15 cellular contexts compared by ENCODE assay signal in genomic region chr18:37710731-37711130, GRCh38.
"Had no signal": no experiment of that assay in that cellular context is flagged by ENCODE, and none has a peak within 500 bp of the region (broad histone marks: within the 10 kb centered on the region; RNA-seq: fewer than 3 reads in every experiment).

No MANE protein-coding gene starts in this region.

- DNase-seq: activated CD4-positive, alpha-beta T cell treated with anti-CD3 and anti-CD28 coated beads for 4 hours; activated CD8-positive, alpha-beta memory T cell treated with anti-CD3 and anti-CD28 coated beads, Interleukin-2, amount 50 U/mL, for 4 hours; activated CD8-positive, alpha-beta T cell treated with anti-CD3 and anti-CD28 coated beads, Interleukin-2, amount 10 ng/mL, durations not matched to agents 7 days and 5 days; activated gamma-delta T cell; activated T-cell treated with anti-CD3 and anti-CD28 coated beads, Interleukin-2, amount 50 U/mL, for 48 hours; amniotic stem cell; central memory CD4-positive, alpha-beta T cell; hypothalamus; kidney glomerular epithelial cell; left ventricle myocardium superior; mesenchymal stem cell; naive thymus-derived CD8-positive, alpha-beta T cell; sigmoid colon; spleen; trophoblast cell had no signal
